In genomic region chr16:66830422-66831404, GRCh38 we compare ENCODE assay signal across 7 cellular contexts. TPM values are rescaled to one million over a fixed set of nuclear protein-coding genes. Genes with fewer than 3 reads are reported as not detected.
DNase-seq lines count a peak whose midpoint lies in the region; ATAC-seq and TF ChIP-seq lines count a peak whose summit lies in the region.

NAE1 (minus strand) TSS chr16:66830976; CDS start chr16:66830899, 77 bp downstream.

- peak within 1 kb of the TSS; percentile 71 for H3K4me2 ChIP-seq in hepatocyte

- H3K9me3 ChIP-seq in ascending aorta = no peaks in the 10 kb centered on the region
- H3K9me3 ChIP-seq in hepatocyte (ENCODE audit: low read depth) = no peaks in the 10 kb centered on the region

- peaks cover 10 to 22% of the 10 kb centered on the region in 2 donors for H3K36me3 ChIP-seq in ascending aorta
- no peaks in the 10 kb centered on the region for H3K36me3 ChIP-seq in hepatocyte (replicated peaks; ENCODE audit: insufficient read depth, low read depth)

- intact Hi-C loops in T-helper 2 cell treated with Interferon-gamma antibody and Interleukin-4, amounts not matched to agents 100 ng/mL and 5 ng/mL, for 36 hours (cut with micrococcal nuclease) = loop anchor here (1.0 to 2.0 kb wide), 2 partner anchors 43 to 80 kb away; partner anchors contain the start of gene DYNC1LI2
- intact Hi-C loops in ascending aorta (cut with DNase I) = loop anchor here (1.0 kb wide), 1 partner anchor 37 kb away; no protein-coding TSS in a partner anchor

- peaks cover 44% of the 10 kb centered on the region for H3K79me2 ChIP-seq in hepatocyte

- H3K9me2 ChIP-seq in hepatocyte (replicated peaks; ENCODE audit: insufficient read depth) = no peaks in the 10 kb centered on the region

- H3K4me1 ChIP-seq in ascending aorta (peaks cover 0 to 17% of the 10 kb centered on the region in 2 donors), hepatocyte (ENCODE audit: insufficient read depth) (peaks cover 8% of the 10 kb centered on the region)

- H3K4me3 ChIP-seq in ascending aorta (peak within 1 kb of the TSS; percentile 76 to 77), hepatocyte (peak within 1 kb of the TSS; percentile 74)

- DNase-seq in NCI-H1694 treated with DMSO at 0.1 percent for 48 hours (lab: John Stamatoyannopoulos, UW) (peak; percentile 73), ascending aorta (ENCODE audit: low spot score in 2 of 2) (peak; percentile 11 to 89), hepatocyte (ENCODE audit: low spot score) (peak; percentile 96), retina (peak; percentile 99)

- no peaks in the 10 kb centered on the region for H3K27me3 ChIP-seq in ascending aorta
- no peaks in the 10 kb centered on the region for H3K27me3 ChIP-seq in hepatocyte

- peak; percentile 95 for ATAC-seq in GM18498 (IDR thresholded peaks at IDR 0.05; ENCODE audit: unreplicated experiment)
- peak; percentile 88 for ATAC-seq in HG02938 (IDR thresholded peaks at IDR 0.05; ENCODE audit: unreplicated experiment)

- TF ChIP-seq CTCF in ascending aorta (IDR thresholded peaks at IDR 0.05) (peak; percentile 96 to 98 (median 97)), hepatocyte (IDR thresholded peaks at IDR 0.05; ENCODE audit: poor library complexity) (peak; percentile 99)

- H3K27ac ChIP-seq in ascending aorta = peak within 1 kb of the TSS; percentile 85 to 87
- H3K27ac ChIP-seq in hepatocyte = peak within 1 kb of the TSS; percentile 88

- H2AFZ ChIP-seq in hepatocyte = peak within 1 kb of the TSS; percentile 74

- WGBS in hepatocyte (ENCODE audit: low lambda C conversion rate, missing lambda C conversion rate) = 2% methylated on average over 78 of the region's 84 CpGs

- H4K20me1 ChIP-seq in hepatocyte (ENCODE audit: insufficient read depth, poor library complexity, severe bottlenecking) = peaks cover 5% of the 10 kb centered on the region

RNA-seq across cellular contexts. Expression of gene NAE1, which starts in this region (rescaled TPM):
- 83.1 and 85.6 TPM in 2 replicates for total RNA-seq in T-helper 2 cell treated with Interferon-gamma antibody and Interleukin-4, amounts not matched to agents 100 ng/mL and 5 ng/mL, for 36 hours
- total RNA-seq in ascending aorta (8.6 TPM), hepatocyte (68.5 and 72.6 TPM in 2 replicates)
- polyA plus RNA-seq in hepatocyte = 58.7 and 60.3 TPM in 2 replicates

Comparison
In these comparisons a context has a peak if more than half of its experiments do, and no peak if none do; other contexts are left out.
1. Peak in every context shown above with its lines: DNase-seq, ATAC-seq, H3K4me3 ChIP-seq and H3K27ac ChIP-seq.